8 cellular contexts compared by ENCODE assay signal in the genomic region with DNA sequence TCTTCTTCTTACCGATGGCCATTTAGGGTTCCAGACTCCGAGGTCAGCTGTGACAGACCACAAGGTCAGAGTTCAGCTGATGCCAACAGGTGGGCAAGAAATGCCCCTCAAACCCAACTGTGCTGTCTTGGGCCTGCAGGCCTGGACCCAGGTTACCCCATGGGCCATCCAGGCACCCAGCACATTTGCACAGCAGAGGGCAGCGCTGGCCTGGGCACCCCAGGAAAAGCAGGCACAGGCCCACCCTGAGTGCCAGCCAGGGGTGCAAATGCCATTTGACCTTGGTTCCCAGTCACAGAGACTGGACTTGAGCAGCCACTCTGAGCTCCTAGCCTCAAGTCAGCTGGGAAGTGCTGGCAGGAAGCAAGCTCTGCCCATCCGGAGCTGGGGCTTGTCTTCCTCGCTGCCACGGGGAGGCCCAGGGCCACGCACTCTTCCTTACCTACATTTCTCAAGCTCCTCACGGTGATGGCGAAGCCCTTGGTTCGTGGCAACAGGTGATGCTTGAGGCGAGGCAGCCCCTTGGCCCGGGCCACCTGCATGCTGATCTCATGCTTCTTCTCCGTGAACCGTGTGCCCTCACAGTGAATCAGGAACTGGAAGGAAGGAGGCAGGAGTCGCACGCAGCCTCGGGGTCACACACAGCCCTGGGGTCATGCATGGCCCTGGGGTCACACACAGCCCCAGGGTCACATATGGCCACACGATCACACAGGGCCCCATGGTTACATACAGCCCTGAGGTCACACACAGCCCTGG.
A peak's percentile ranks its signal among the peaks of the same experiment; 100 is the strongest.
DNase-seq lines count a peak whose midpoint lies in the region; ATAC-seq and TF ChIP-seq lines count a peak whose summit lies in the region.

No MANE protein-coding gene starts in this region.

- no peaks in the 10 kb centered on the region for H3K36me3 ChIP-seq in neural progenitor cell

- no peak overlapping the region for H3K4me3 Mint-ChIP-seq in chondrocyte (ENCODE audit: unreplicated experiment)
- H3K4me3 Mint-ChIP-seq in neural progenitor cell, result no peak overlapping the region

- no peak overlapping the region for H3K27ac ChIP-seq in neural progenitor cell

- H3K9me3 ChIP-seq in neural progenitor cell (ENCODE audit: low read depth), result no peaks in the 10 kb centered on the region

- no peak for ATAC-seq in GM21381 (IDR thresholded peaks at IDR 0.05; ENCODE audit: unreplicated experiment)
- no peak for ATAC-seq in GM21447 (IDR thresholded peaks at IDR 0.05; ENCODE audit: unreplicated experiment)

- H3K4me1 Mint-ChIP-seq in chondrocyte (ENCODE audit: low read depth), result no peaks in the 10 kb centered on the region
- H3K4me1 Mint-ChIP-seq in neural progenitor cell, result no peaks in the 10 kb centered on the region

- no peak overlapping the region for H3K9ac ChIP-seq in neural progenitor cell

- no peak overlapping the region for H3K4me2 ChIP-seq in neural progenitor cell

- TF ChIP-seq CTCF in chondrocyte (IDR thresholded peaks at IDR 0.05) (peak; percentile 74), neural progenitor cell (IDR thresholded peaks at IDR 0.05) (peak; percentile 33)

- H2AFZ ChIP-seq in neural progenitor cell (replicated peaks), result no peak overlapping the region

- H3K9me3 Mint-ChIP-seq in chondrocyte (ENCODE audit: low read depth) (peaks cover 3% of the 10 kb centered on the region), neural progenitor cell (no peaks in the 10 kb centered on the region)

- no peaks in the 10 kb centered on the region for H4K20me1 ChIP-seq in neural progenitor cell (ENCODE audit: low read depth)

- peak; percentile 60; the same call in 1 of the 2 replicates for TF ChIP-seq RAD21 in Ishikawa (IDR thresholded peaks at IDR 0.05; ENCODE audit: low read depth)

- TF ChIP-seq EP300 in Ishikawa (IDR thresholded peaks at IDR 0.05; ENCODE audit: borderline replicate concordance), result no peak

- no peaks in the 10 kb centered on the region for H3F3A ChIP-seq in neural progenitor cell (ENCODE audit: low read depth)

- H3K27me3 ChIP-seq in neural progenitor cell, result no peaks in the 10 kb centered on the region

- H3K4me3 ChIP-seq in neural progenitor cell, result no peak overlapping the region

- no peak overlapping the region for H3K27ac Mint-ChIP-seq in chondrocyte (ENCODE audit: unreplicated experiment)
- H3K27ac Mint-ChIP-seq in neural progenitor cell, result no peak overlapping the region

- DNase-seq in Daoy (ENCODE audit: low read depth), result peak; percentile 37
- no peak for DNase-seq in chondrocyte (ENCODE audit: low spot score)
- no peak for DNase-seq in neural progenitor cell (ENCODE audit: low spot score)
- no peak for DNase-seq in activated effector memory CD4-positive, alpha-beta T cell treated with anti-CD3 and anti-CD28 coated beads, Interleukin-2, amount 50 U/mL, for 16 hours
- DNase-seq in activated CD4-positive, alpha-beta T cell treated with anti-CD3 and anti-CD28 coated beads, Interleukin-2, amount 50 U/mL, for 1 hour, result no peak

- no peaks in the 10 kb centered on the region for H3K79me2 ChIP-seq in neural progenitor cell (ENCODE audit: low read depth)

- no peaks in the 10 kb centered on the region for H3K4me1 ChIP-seq in neural progenitor cell

- peaks cover 13% of the 10 kb centered on the region for H3K36me3 Mint-ChIP-seq in chondrocyte (ENCODE audit: low read depth)
- peaks cover 35% of the 10 kb centered on the region for H3K36me3 Mint-ChIP-seq in neural progenitor cell

- H3K27me3 Mint-ChIP-seq in chondrocyte (ENCODE audit: low read depth), result no peaks in the 10 kb centered on the region
- no peaks in the 10 kb centered on the region for H3K27me3 Mint-ChIP-seq in neural progenitor cell (ENCODE audit: insufficient read depth, low read depth)

TF ChIP-seq in Ishikawa, 13 proteins besides CTCF, POLR2A, EP300 and RAD21:
- TF ChIP-seq TCF12 (IDR thresholded peaks at IDR 0.05; ENCODE audit: low read depth) (no peak), TAF1 (IDR thresholded peaks at IDR 0.05; ENCODE audit: low read depth) (no peak)
TF ChIP-seq in Ishikawa: peak in this region for 0.
